10 cellular contexts compared by ENCODE assay signal in the genomic region with DNA sequence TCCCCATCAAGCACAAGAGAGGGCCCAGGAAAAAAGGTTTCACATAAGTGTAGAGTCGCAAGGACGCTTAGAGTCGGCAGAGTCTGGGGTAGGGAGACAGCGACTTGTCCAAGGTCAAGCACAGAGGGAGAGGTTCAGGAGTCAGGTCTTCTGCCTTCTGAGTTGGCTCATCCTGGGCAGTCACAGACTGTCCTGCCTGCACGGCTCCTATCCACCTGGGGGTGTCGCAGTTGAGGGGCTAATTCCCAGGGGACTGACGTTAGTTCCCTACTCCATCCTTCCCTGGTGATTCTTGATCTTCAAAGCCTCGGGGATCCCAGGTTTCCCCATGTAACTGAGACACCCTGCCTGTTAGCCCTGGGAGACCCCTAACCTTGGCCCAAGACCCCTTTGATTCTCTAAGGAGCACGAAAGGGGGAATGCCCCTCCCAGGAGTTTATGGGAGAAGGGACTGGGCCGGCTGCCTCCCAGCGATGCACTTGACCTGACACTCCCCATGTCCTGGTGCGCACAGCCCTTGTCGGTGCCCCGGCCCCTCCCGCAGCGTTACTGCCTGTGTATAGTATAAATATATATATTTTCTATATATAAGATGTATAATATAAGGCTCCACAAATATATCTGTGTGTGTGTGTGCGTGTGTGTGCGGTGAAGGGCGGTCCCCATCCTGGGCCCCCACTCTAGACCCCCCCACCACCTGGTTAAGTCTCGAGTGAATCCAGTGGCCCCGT. TPM values are rescaled to one million over a fixed set of nuclear protein-coding genes. Genes with fewer than 3 reads are reported as not detected.
A peak's percentile ranks its signal among the peaks of the same experiment; 100 is the strongest.
DNase-seq lines count a peak whose midpoint lies in the region; ATAC-seq, FAIRE-seq and TF ChIP-seq lines count a peak whose summit lies in the region.
"Had no signal": no experiment of that assay in that cellular context is flagged by ENCODE, and none has a peak within 500 bp of the region (broad histone marks: within the 10 kb centered on the region; RNA-seq: fewer than 3 reads in every experiment).

No MANE protein-coding gene starts in this region.

- TF ChIP-seq RAD21 in GM12878 (IDR thresholded peaks at IDR 0.05; ENCODE audit: insufficient read depth, low read depth, low read length): 0 out of 2 replicates have a peak, but pooled peaks have one; percentile 16

- H3K4me2 ChIP-seq in GM12878 (ENCODE audit: control insufficient read depth, insufficient read depth) (no peak overlapping the region), mesenchymal stem cell (ENCODE audit: low read length, poor library complexity, severe bottlenecking) (no peak overlapping the region)

- H2BK120ac ChIP-seq in mesenchymal stem cell (ENCODE audit: low read depth, low read length): no peak overlapping the region

- BruUV-seq in GM12878 (replicated peaks; lab: Mats Ljungman, UMichigan): no TSS peak
- no TSS peak for BruUV-seq in Caco-2 (replicated peaks; lab: Mats Ljungman, UMichigan)

- H3K36me3 ChIP-seq in GM12878 (ENCODE audit: control insufficient read depth in 2 of 2, insufficient read depth in 2 of 2, low read length in 1 of 2): no peaks in the 10 kb centered on the region
- peaks cover 0 to 13% of the 10 kb centered on the region in 2 experiments for H3K36me3 ChIP-seq in mesenchymal stem cell (ENCODE audit: control insufficient read depth in 1 of 2, insufficient read depth in 2 of 2, low read depth in 1 of 2, low read length in 2 of 2)
- H3K36me3 ChIP-seq in uterus: no peaks in the 10 kb centered on the region
- no peaks in the 10 kb centered on the region for H3K36me3 ChIP-seq in Caco-2 (ENCODE audit: control insufficient read depth, insufficient read depth, low read length)
- H3K36me3 ChIP-seq: vagina had no signal

- DNase-seq in COLO668 (lab: John Stamatoyannopoulos, UW; ENCODE audit: unreplicated experiment) (peak; percentile 28), HFF-Myc (ENCODE audit: extremely low read depth, low read depth) (no peak), GM12878 (ENCODE audit: low read depth, low spot score) (no peak), mesenchymal stem cell (peak; percentile 37), uterus (no peak), middle frontal gyrus (ENCODE audit: extremely low spot score, low spot score) (no peak), Caco-2 (no peak)
- DNase-seq in activated T-helper 2 cell treated with anti-CD3 and anti-CD28 coated beads, Interferon-gamma antibody, Interleukin-2, Interleukin-4, amounts not matched to agents 10 μg/mL and 5 μg/mL and 100 μg/mL, durations not matched to agents 14 hours and 24 hours and 36 hours (ENCODE audit: low spot score): no peak
- DNase-seq: activated B cell treated with CpG ODN at 0.5 μM for 24 hours had no signal

- no peak overlapping the region for H3K4me3 Mint-ChIP-seq in Caco-2 (ENCODE audit: unreplicated experiment)
- H3K4me3 Mint-ChIP-seq in activated T-helper 2 cell treated with anti-CD3 and anti-CD28 coated beads, Interferon-gamma antibody, Interleukin-2, Interleukin-4, amounts not matched to agents 10 μg/mL and 5 μg/mL and 100 μg/mL, durations not matched to agents 14 hours and 24 hours and 36 hours (ENCODE audit: low read depth): no peak overlapping the region
- H3K4me3 Mint-ChIP-seq: activated B cell treated with CpG ODN at 0.5 μM for 24 hours had no signal

- H3K27ac Mint-ChIP-seq in Caco-2 (ENCODE audit: unreplicated experiment): no peak overlapping the region
- H3K27ac Mint-ChIP-seq in activated T-helper 2 cell treated with anti-CD3 and anti-CD28 coated beads, Interferon-gamma antibody, Interleukin-2, Interleukin-4, amounts not matched to agents 10 μg/mL and 5 μg/mL and 100 μg/mL, durations not matched to agents 14 hours and 24 hours and 36 hours: no peak overlapping the region
- H3K27ac Mint-ChIP-seq: activated B cell treated with CpG ODN at 0.5 μM for 24 hours had no signal

- H3K27me3 ChIP-seq in GM12878 (replicated peaks in 1 of 2; ENCODE audit: control insufficient read depth in 2 of 2, insufficient read depth in 2 of 2, low read length in 1 of 2) (no peaks in the 10 kb centered on the region), mesenchymal stem cell (ENCODE audit: control insufficient read depth in 1 of 2, insufficient read depth in 1 of 2, low read length in 2 of 2) (peaks cover 0 to 12% of the 10 kb centered on the region in 2 experiments), uterus (no peaks in the 10 kb centered on the region), Caco-2 (replicated peaks; ENCODE audit: control insufficient read depth, insufficient read depth, low read length) (no peaks in the 10 kb centered on the region)
- H3K27me3 ChIP-seq: vagina had no signal

- no peak overlapping the region for H3K14ac ChIP-seq in mesenchymal stem cell (ENCODE audit: low read length in 2 of 2)

- H3K4me1 ChIP-seq in GM12878 (ENCODE audit: control insufficient read depth, insufficient read depth, low read length) (peaks cover 11% of the 10 kb centered on the region), mesenchymal stem cell (ENCODE audit: control insufficient read depth, insufficient read depth, low read depth, low read length) (peaks cover 19% of the 10 kb centered on the region), uterus (no peaks in the 10 kb centered on the region), Caco-2 (no peaks in the 10 kb centered on the region)

- peak overlapping the region; percentile 34 for H2BK5ac ChIP-seq in mesenchymal stem cell (ENCODE audit: low read depth, low read length, poor library complexity, severe bottlenecking)

- H3K9me3 Mint-ChIP-seq in Caco-2 (ENCODE audit: unreplicated experiment): no peaks in the 10 kb centered on the region
- H3K9me3 Mint-ChIP-seq in activated T-helper 2 cell treated with anti-CD3 and anti-CD28 coated beads, Interferon-gamma antibody, Interleukin-2, Interleukin-4, amounts not matched to agents 10 μg/mL and 5 μg/mL and 100 μg/mL, durations not matched to agents 14 hours and 24 hours and 36 hours: no peaks in the 10 kb centered on the region
- H3K9me3 Mint-ChIP-seq: activated B cell treated with CpG ODN at 0.5 μM for 24 hours had no signal

- H4K91ac ChIP-seq in mesenchymal stem cell (ENCODE audit: low read length): no peak overlapping the region

- no peaks in the 10 kb centered on the region for H3K36me3 Mint-ChIP-seq in Caco-2 (ENCODE audit: insufficient read depth, unreplicated experiment)
- no peaks in the 10 kb centered on the region for H3K36me3 Mint-ChIP-seq in activated T-helper 2 cell treated with anti-CD3 and anti-CD28 coated beads, Interferon-gamma antibody, Interleukin-2, Interleukin-4, amounts not matched to agents 10 μg/mL and 5 μg/mL and 100 μg/mL, durations not matched to agents 14 hours and 24 hours and 36 hours (ENCODE audit: low read depth)

- no peak overlapping the region for H3K23ac ChIP-seq in mesenchymal stem cell (ENCODE audit: low read length in 2 of 2)

- H3K4me3 ChIP-seq in HFF-Myc (replicated peaks; ENCODE audit: low read depth, low read length) (no peak overlapping the region), GM12878 (no peak overlapping the region), mesenchymal stem cell (ENCODE audit: insufficient read depth in 1 of 2, low read depth in 1 of 2, low read length in 2 of 2) (no peak overlapping the region), uterus (no peak overlapping the region), Caco-2 (ENCODE audit: low read depth, low read length) (no peak overlapping the region)
- H3K4me3 ChIP-seq: vagina had no signal

- ATAC-seq in GM12878: no peak

- RAD21 ChIA-PET in GM12878 (lab: Charles Lee; ENCODE audit: unreplicated experiment): no interaction called here

- FAIRE-seq in GM12878 (lab: Jason Lieb, UNC): no peak

- 64% methylated on average over 20 of the region's 21 CpGs for WGBS in GM12878 (ENCODE audit: insufficient coverage, insufficient replicate concordance, low lambda C conversion rate, missing lambda C conversion rate)
- WGBS in mesenchymal stem cell: 64% methylated on average over 11 of the region's 21 CpGs

- in situ Hi-C loops in GM12878 (cut with MboI): no loop called here

- no peaks in the 10 kb centered on the region for H3K79me1 ChIP-seq in mesenchymal stem cell (replicated peaks; ENCODE audit: low read length, poor library complexity, severe bottlenecking)

- peak overlapping the region; percentile 22 for H2AK5ac ChIP-seq in mesenchymal stem cell (ENCODE audit: low read length, severe bottlenecking)

- no peaks in the 10 kb centered on the region for H3K4me1 Mint-ChIP-seq in Caco-2 (ENCODE audit: low read depth, unreplicated experiment)
- peaks cover 9% of the 10 kb centered on the region for H3K4me1 Mint-ChIP-seq in activated T-helper 2 cell treated with anti-CD3 and anti-CD28 coated beads, Interferon-gamma antibody, Interleukin-2, Interleukin-4, amounts not matched to agents 10 μg/mL and 5 μg/mL and 100 μg/mL, durations not matched to agents 14 hours and 24 hours and 36 hours (ENCODE audit: low read depth)

- H3K27ac ChIP-seq in GM12878 (ENCODE audit: control insufficient read depth, insufficient read depth) (no peak overlapping the region), mesenchymal stem cell (ENCODE audit: low read length, poor library complexity, severe bottlenecking) (no peak overlapping the region), uterus (no peak overlapping the region)
- H3K27ac ChIP-seq: vagina had no signal

- no peak for TF ChIP-seq EP300 in GM12878 (IDR thresholded peaks at IDR 0.05; ENCODE audit: borderline replicate concordance in 1 of 2, control insufficient read depth in 1 of 2, low read depth in 2 of 2, low read length in 2 of 2)

- CTCF ChIA-PET in GM12878 (lab: Yijun Ruan, JAX): no interaction called here
- CTCF ChIA-PET in Caco-2 (lab: Charles Lee): no interaction called here

- no peak overlapping the region for H3K4ac ChIP-seq in mesenchymal stem cell (ENCODE audit: low read depth in 1 of 2, low read length in 2 of 2)

- TF ChIP-seq CTCF in HFF-Myc (IDR thresholded peaks at IDR 0.05; ENCODE audit: low read depth, low read length, missing control alignments) (peak; percentile 51), GM12878 (IDR thresholded peaks at IDR 0.05 in 2 of 3, conservative IDR thresholded peaks at IDR 0.05 in 1 of 3; ENCODE audit: control insufficient read depth in 2 of 3, extremely low read depth in 1 of 3, insufficient read depth in 1 of 3, low read depth in 3 of 3, low read length in 3 of 3) (peak; percentile 30 to 56 (median 42)), uterus (IDR thresholded peaks at IDR 0.05) (no peak), Caco-2 (IDR thresholded peaks at IDR 0.05; ENCODE audit: insufficient read depth in 1 of 2, low read depth in 1 of 2, low read length in 1 of 2, severe bottlenecking in 1 of 2, unreplicated experiment in 1 of 2) (peak in 1 of 2 experiments; percentile 43)

- H3K9ac ChIP-seq in GM12878 (ENCODE audit: control insufficient read depth, insufficient read depth, low read length) (no peak overlapping the region), mesenchymal stem cell (ENCODE audit: low read length) (no peak overlapping the region)

- H2AFZ ChIP-seq in GM12878 (ENCODE audit: control insufficient read depth, low read depth, low read length) (no peak overlapping the region), mesenchymal stem cell (ENCODE audit: low read depth, low read length) (no peak overlapping the region)

- POLR2A ChIA-PET in GM12878 (lab: Charles Lee) (no interaction called here), Caco-2 (lab: Charles Lee) (no interaction called here)

- no peak overlapping the region for H4K8ac ChIP-seq in mesenchymal stem cell (ENCODE audit: low read length)

- no peak overlapping the region for H2BK12ac ChIP-seq in mesenchymal stem cell (ENCODE audit: low read length in 2 of 2)

- H3K18ac ChIP-seq in mesenchymal stem cell (ENCODE audit: low read depth in 1 of 2, low read length in 2 of 2): no peak overlapping the region

- SMC1A ChIA-PET in GM12878 (lab: Charles Lee; ENCODE audit: uncharacterized antibody, unreplicated experiment): no interaction called here

- no peaks in the 10 kb centered on the region for H3K9me3 ChIP-seq in GM12878 (replicated peaks; ENCODE audit: control insufficient read depth, insufficient read depth, low read length)
- H3K9me3 ChIP-seq in mesenchymal stem cell (ENCODE audit: control insufficient read depth, low read length): no peaks in the 10 kb centered on the region
- H3K9me3 ChIP-seq in uterus: no peaks in the 10 kb centered on the region
- H3K9me3 ChIP-seq in Caco-2: no peaks in the 10 kb centered on the region
- H3K9me3 ChIP-seq: vagina had no signal

- no peaks in the 10 kb centered on the region for H4K20me1 ChIP-seq in GM12878 (ENCODE audit: control insufficient read depth, insufficient read depth)

- TF ChIP-seq POLR2A in GM12878 (IDR thresholded peaks at IDR 0.05; ENCODE audit: low read depth, low read length): no peak
- no peak for TF ChIP-seq POLR2A in uterus (IDR thresholded peaks at IDR 0.05)

- intact Hi-C loops in GM12878 (cut with micrococcal nuclease; ENCODE audit: unreplicated experiment) (no loop called here), uterus (cut with DNase I; ENCODE audit: low total_unique reads) (no loop called here), Caco-2 (cut with micrococcal nuclease; ENCODE audit: unreplicated experiment) (no loop called here)
- intact Hi-C loops in activated T-helper 2 cell treated with anti-CD3 and anti-CD28 coated beads, Interferon-gamma antibody, Interleukin-2, Interleukin-4, amounts not matched to agents 10 μg/mL and 5 μg/mL and 100 μg/mL, durations not matched to agents 14 hours and 24 hours and 36 hours (cut with micrococcal nuclease): no loop called here

- H3K27me3 Mint-ChIP-seq in Caco-2 (ENCODE audit: insufficient read depth, unreplicated experiment): no peaks in the 10 kb centered on the region
- no peaks in the 10 kb centered on the region for H3K27me3 Mint-ChIP-seq in activated T-helper 2 cell treated with anti-CD3 and anti-CD28 coated beads, Interferon-gamma antibody, Interleukin-2, Interleukin-4, amounts not matched to agents 10 μg/mL and 5 μg/mL and 100 μg/mL, durations not matched to agents 14 hours and 24 hours and 36 hours (ENCODE audit: low read depth)
- H3K27me3 Mint-ChIP-seq: activated B cell treated with CpG ODN at 0.5 μM for 24 hours had no signal

- H2BK15ac ChIP-seq in mesenchymal stem cell (ENCODE audit: low read depth, poor library complexity, severe bottlenecking): no peak overlapping the region

- no peaks in the 10 kb centered on the region for H3K79me2 ChIP-seq in GM12878 (ENCODE audit: control insufficient read depth, insufficient read depth, low read length)

RNA-seq across cellular contexts. Expression of a gene that starts 14.7 kb away (rescaled TPM):
- 20.8 and 24.4 TPM in 2 replicates for total RNA-seq in GM12878 (2013; cell fraction: nucleolus; rRNA removed)
- total RNA-seq in GM12878 (2014; rRNA removed) (9.0 and 10.6 TPM in 2 replicates), GM12878 (2014; rRNA removed; fragmentation: Illumina TruSeq; extraction: Trizol) (8.1 and 8.9 TPM in 2 replicates), GM12878 (2021) (17.3 and 23.4 TPM in 2 replicates), uterus (10 to 100 TPM; 23.0 to 44.0 (median 42.0) TPM), Caco-2 (2022) (25.7 and 26.1 TPM in 2 replicates)
- 6.0 TPM for polyA plus RNA-seq in GM12878 (2011; ENCODE audit: low read depth)
- polyA plus RNA-seq in GM12878 (2011; rRNA removed) (7.0 and 14.8 TPM in 2 replicates), GM12878 (2014; fragmentation: Illumina TruSeq; extraction: Trizol) (3.9 and 8.1 TPM in 2 replicates), GM12878 (2014; fragmentation: Nextera tagmentation; extraction: Ambion mirVana) (under 1 TPM; 0.40 to 0.57 TPM), GM12878 (2014; rRNA removed) (14.4 and 16.2 TPM in 2 replicates), GM12878 (2016; fragmentation: Nextera tagmentation; extraction: Ambion mirVana) (10 to 100 TPM; 13.9 to 14.5 TPM)
- 20.3 and 27.2 TPM in 2 replicates for polyA plus RNA-seq in GM12878 (2011; cell fraction: cytosol; rRNA removed)
- polyA plus RNA-seq in GM12878 (2011; cell fraction: nucleus; rRNA removed): 33.3 and 57.0 TPM in 2 replicates
- polyA plus RNA-seq in GM12878 (2012): 10.2 and 10.9 TPM in 2 replicates
- 17.3 and 21.1 TPM in 2 replicates for polyA minus RNA-seq in GM12878 (2011; rRNA and poly(A)+ RNA removed)
- polyA minus RNA-seq in GM12878 (2011; cell fraction: cytosol; rRNA and poly(A)+ RNA removed): 12.0 and 12.8 TPM in 2 replicates
- polyA minus RNA-seq in GM12878 (2011; cell fraction: nucleus; rRNA and poly(A)+ RNA removed): 9.1 and 9.9 TPM in 2 replicates
- 10.8 TPM for polyA plus RNA-seq in mesenchymal stem cell (2013, experiment 1 of 2)
- polyA plus RNA-seq in mesenchymal stem cell (2013, experiment 2 of 2): 11.1 TPM
- 25.4 and 25.8 TPM in 2 replicates for total RNA-seq in activated T-helper 2 cell treated with anti-CD3 and anti-CD28 coated beads, Interferon-gamma antibody, Interleukin-2, Interleukin-4, amounts not matched to agents 10 μg/mL and 5 μg/mL and 100 μg/mL, durations not matched to agents 14 hours and 24 hours and 36 hours

RNA-seq across cellular contexts. Expression of a gene that starts 35.1 kb away (rescaled TPM):
- 13.0 and 13.2 TPM in 2 replicates for total RNA-seq in GM12878 (2013; cell fraction: nucleolus; rRNA removed)
- total RNA-seq in GM12878 (2014; rRNA removed) (2.8 and 4.7 TPM in 2 replicates), GM12878 (2014; rRNA removed; fragmentation: Illumina TruSeq; extraction: Trizol) (2.0 and 2.5 TPM in 2 replicates), GM12878 (2021) (6.6 and 6.7 TPM in 2 replicates), uterus (10 to 100 TPM; 12.9 to 57.9 (median 35.4) TPM), Caco-2 (2022) (20.2 and 21.9 TPM in 2 replicates)
- 1.1 TPM for polyA plus RNA-seq in GM12878 (2011; ENCODE audit: low read depth)
- polyA plus RNA-seq in GM12878 (2011; rRNA removed) (0.33 and 0.87 TPM in 2 replicates), GM12878 (2014; fragmentation: Illumina TruSeq; extraction: Trizol) (0.84 and 2.4 TPM in 2 replicates), GM12878 (2014; fragmentation: Nextera tagmentation; extraction: Ambion mirVana) (1 to 10 TPM; 1.4 to 1.7 TPM), GM12878 (2014; rRNA removed) (8.3 and 9.2 TPM in 2 replicates), GM12878 (2016; fragmentation: Nextera tagmentation; extraction: Ambion mirVana) (1 to 10 TPM; 5.7 to 6.2 TPM)
- polyA plus RNA-seq in GM12878 (2011; cell fraction: cytosol; rRNA removed): 1.1 and 2.2 TPM in 2 replicates
- polyA plus RNA-seq in GM12878 (2011; cell fraction: nucleus; rRNA removed): 1.8 and 3.1 TPM in 2 replicates
- polyA plus RNA-seq in GM12878 (2012): 1.4 and 2.9 TPM in 2 replicates
- polyA minus RNA-seq in GM12878 (2011; rRNA and poly(A)+ RNA removed): 0.52 and 1.8 TPM in 2 replicates
- not detected in 2 replicates for polyA minus RNA-seq in GM12878 (2011; cell fraction: cytosol; rRNA and poly(A)+ RNA removed)
- 0.19 and 0.97 TPM in 2 replicates for polyA minus RNA-seq in GM12878 (2011; cell fraction: nucleus; rRNA and poly(A)+ RNA removed)
- 22.3 TPM for polyA plus RNA-seq in mesenchymal stem cell (2013, experiment 1 of 2)
- 22.9 TPM for polyA plus RNA-seq in mesenchymal stem cell (2013, experiment 2 of 2)
- not detected in 2 replicates for total RNA-seq in activated T-helper 2 cell treated with anti-CD3 and anti-CD28 coated beads, Interferon-gamma antibody, Interleukin-2, Interleukin-4, amounts not matched to agents 10 μg/mL and 5 μg/mL and 100 μg/mL, durations not matched to agents 14 hours and 24 hours and 36 hours

Comparison
In these comparisons a context has a peak if more than half of its experiments do, and no peak if none do; other contexts are left out.
1. DNase-seq: peak in COLO668 (single experiment) and mesenchymal stem cell (single experiment); none in HFF-Myc (single experiment), GM12878 (single experiment), uterus (0 of 2), middle frontal gyrus (single experiment), Caco-2 (0 of 2) and activated T-helper 2 cell treated with anti-CD3 and anti-CD28 coated beads, Interferon-gamma antibody, Interleukin-2, Interleukin-4, amounts not matched to agents 10 μg/mL and 5 μg/mL and 100 μg/mL, durations not matched to agents 14 hours and 24 hours and 36 hours (single experiment).
2. CTCF ChIP-seq: peak in HFF-Myc (single experiment) and GM12878 (3 of 3); none in uterus (0 of 4).